ENCODE assay signal across 2 cellular contexts in the genomic region with DNA sequence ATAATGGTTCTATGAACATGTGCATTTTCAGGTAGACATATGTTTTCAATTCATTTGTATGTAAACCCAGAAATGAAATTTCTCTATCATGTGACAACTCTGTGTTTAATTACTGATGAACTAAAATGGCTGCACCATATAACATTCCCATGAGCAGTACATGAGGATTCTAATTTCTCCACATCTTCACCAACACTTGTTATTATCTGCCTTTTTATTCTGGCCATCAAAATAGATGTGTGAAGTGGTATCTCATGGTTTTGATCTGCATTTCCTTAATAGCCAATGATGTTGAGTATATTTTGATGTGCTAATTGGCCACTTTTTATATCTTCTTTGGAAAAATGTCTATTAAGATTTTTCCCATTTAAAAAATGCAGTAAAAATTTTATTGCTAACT.
TF ChIP-seq lines count a peak whose summit lies in the region.

No MANE protein-coding gene starts in this region.

TF ChIP-seq in HEK293, 187 proteins besides CTCF, POLR2A, EP300 and RAD21:
- TF ChIP-seq ZNF449 (tag by site-specific recombination; IDR thresholded peaks at IDR 0.05) (no peak), ZNF184 (tag by site-specific recombination; IDR thresholded peaks at IDR 0.05) (peak; percentile 100)

TF ChIP-seq in GM12878, 131 proteins besides CTCF, POLR2A, EP300 and RAD21 (continued from another document):
- TF ChIP-seq, protein P1, sequence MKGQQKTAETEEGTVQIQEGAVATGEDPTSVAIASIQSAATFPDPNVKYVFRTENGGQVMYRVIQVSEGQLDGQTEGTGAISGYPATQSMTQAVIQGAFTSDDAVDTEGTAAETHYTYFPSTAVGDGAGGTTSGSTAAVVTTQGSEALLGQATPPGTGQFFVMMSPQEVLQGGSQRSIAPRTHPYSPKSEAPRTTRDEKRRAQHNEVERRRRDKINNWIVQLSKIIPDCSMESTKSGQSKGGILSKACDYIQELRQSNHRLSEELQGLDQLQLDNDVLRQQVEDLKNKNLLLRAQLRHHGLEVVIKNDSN (IDR thresholded peaks at IDR 0.05; ENCODE audit: borderline replicate concordance, extremely low read length, insufficient read depth, low read depth, low read length) = no peak
- TF ChIP-seq TCF12 (IDR thresholded peaks at IDR 0.05; ENCODE audit: low read depth, low read length) (no peak), CEBPB (IDR thresholded peaks at IDR 0.05; ENCODE audit: borderline replicate concordance in 1 of 2, low read depth in 2 of 2, low read length in 2 of 2) (no peak), EGR1 (IDR thresholded peaks at IDR 0.05; ENCODE audit: borderline replicate concordance in 1 of 2, low read depth in 2 of 2, low read length in 2 of 2) (no peak), CHD1 (IDR thresholded peaks at IDR 0.05; ENCODE audit: low read depth, low read length) (no peak), PRDM15 (CRISPR knock-in tag; IDR thresholded peaks at IDR 0.05) (no peak), ZNF622 (IDR thresholded peaks at IDR 0.05) (no peak), SKIL (IDR thresholded peaks at IDR 0.05; ENCODE audit: low read depth, poor library complexity, severe bottlenecking) (no peak), HDAC2 (IDR thresholded peaks at IDR 0.05) (no peak), ESRRA (IDR thresholded peaks at IDR 0.05; ENCODE audit: low read length) (no peak)
TF ChIP-seq in GM12878: peak in this region for 0.
